ENCODE assay signal across 23 cellular contexts in genomic region chr12:32647275-32647674, GRCh38.
"Had no signal": no experiment of that assay in that cellular context is flagged by ENCODE, and none has a peak within 500 bp of the region (broad histone marks: within the 10 kb centered on the region; RNA-seq: fewer than 3 reads in every experiment).

No MANE protein-coding gene starts in this region.

- H3K4me1 ChIP-seq: adrenal gland, breast epithelium, esophagus squamous epithelium, lower lobe of right lung, thyroid gland had no signal

- H3K4me1 Mint-ChIP-seq: activated B cell treated with CpG ODN at 0.5 μM for 24 hours; activated CD4-positive, alpha-beta T cell treated with anti-CD3 and anti-CD28 coated beads for 36 hours; activated T-helper 17 cell treated with anti-CD3 and anti-CD28 coated beads, Interleukin-2, amount 50 U/mL, for 72 hours; central memory CD8-positive, alpha-beta T cell; naive B cell had no signal

- H3K4me3 Mint-ChIP-seq: activated B cell treated with CpG ODN at 0.5 μM for 24 hours; activated CD4-positive, alpha-beta T cell treated with anti-CD3 and anti-CD28 coated beads for 36 hours; activated T-cell treated with anti-CD3 and anti-CD28 coated beads, Interleukin-2, amount 50 U/mL, for 24 hours; activated T-helper 17 cell treated with anti-CD3 and anti-CD28 coated beads, Interleukin-2, amount 50 U/mL, for 72 hours; central memory CD8-positive, alpha-beta T cell; naive B cell; stimulated activated naive CD8-positive, alpha-beta T cell treated with anti-CD3 and anti-CD28 coated beads, Interleukin-15, Interleukin-2, amounts not matched to agents 100 ng/mL and 50 ng/mL, for 24 hours; T-helper 1 cell treated with Interleukin-12 subunit alpha and Interleukin-12 subunit beta and Interleukin-4 antibody, amounts not matched to agents 30 μg/mL and 1 μg/mL, for 36 hours had no signal

- H3K4me3 ChIP-seq: adrenal gland, breast epithelium, esophagus squamous epithelium, heart left ventricle, lower lobe of right lung, thyroid gland had no signal

- H3K36me3 Mint-ChIP-seq: activated naive CD4-positive, alpha-beta T cell treated with anti-CD3 and anti-CD28 coated beads, Interleukin-2, amount 50 U/mL, for 72 hours; naive B cell had no signal

- H3K27ac ChIP-seq: adrenal gland, breast epithelium, esophagus squamous epithelium, heart left ventricle, lower lobe of right lung, thyroid gland had no signal

- H3K27me3 ChIP-seq: adrenal gland, breast epithelium, esophagus squamous epithelium, heart left ventricle, thyroid gland had no signal

- H3K9me3 ChIP-seq: adrenal gland, breast epithelium, esophagus squamous epithelium, heart left ventricle, lower lobe of right lung, thyroid gland had no signal

- H3K27me3 Mint-ChIP-seq: activated B cell treated with CpG ODN at 0.5 μM for 24 hours; activated CD4-positive, alpha-beta T cell treated with anti-CD3 and anti-CD28 coated beads for 36 hours; activated T-cell treated with anti-CD3 and anti-CD28 coated beads, Interleukin-2, amount 50 U/mL, for 24 hours; naive B cell; stimulated activated naive CD8-positive, alpha-beta T cell treated with anti-CD3 and anti-CD28 coated beads, Interleukin-15, Interleukin-2, amounts not matched to agents 100 ng/mL and 50 ng/mL, for 24 hours had no signal

- H3K9me3 Mint-ChIP-seq: activated B cell treated with CpG ODN at 0.5 μM for 24 hours; activated naive CD4-positive, alpha-beta T cell treated with anti-CD3 and anti-CD28 coated beads, Interleukin-2, amount 50 U/mL, for 72 hours; activated T-cell treated with anti-CD3 and anti-CD28 coated beads, Interleukin-2, amount 50 U/mL, for 24 hours; activated T-helper 17 cell treated with anti-CD3 and anti-CD28 coated beads, Interleukin-2, amount 50 U/mL, for 72 hours; central memory CD8-positive, alpha-beta T cell; naive B cell; stimulated activated naive CD8-positive, alpha-beta T cell treated with anti-CD3 and anti-CD28 coated beads, Interleukin-15, Interleukin-2, amounts not matched to agents 100 ng/mL and 50 ng/mL, for 24 hours; T-helper 1 cell treated with Interleukin-12 subunit alpha and Interleukin-12 subunit beta and Interleukin-4 antibody, amounts not matched to agents 30 μg/mL and 1 μg/mL, for 36 hours had no signal

- ATAC-seq: activated CD4-positive, alpha-beta T cell treated with anti-CD3 and anti-CD28 coated beads for 36 hours; activated naive CD4-positive, alpha-beta T cell treated with anti-CD3 and anti-CD28 coated beads, Interleukin-2, amount 50 U/mL, for 72 hours; activated T-helper 17 cell treated with anti-CD3 and anti-CD28 coated beads, Interleukin-2, amount 50 U/mL, for 72 hours; heart left ventricle had no signal

- DNase-seq: activated B cell treated with CpG ODN at 0.5 μM for 24 hours; activated CD4-positive, alpha-beta T cell treated with anti-CD3 and anti-CD28 coated beads for 36 hours; activated CD4-positive, alpha-beta T cell treated with anti-CD3 and anti-CD28 coated beads, Interleukin-2, amount 50 U/mL, for 4 hours; activated CD8-positive, alpha-beta memory T cell treated with anti-CD3 and anti-CD28 coated beads for 24 hours; activated CD8-positive, alpha-beta memory T cell treated with anti-CD3 and anti-CD28 coated beads, Interleukin-2, amount 50 U/mL, for 4 hours; activated T-cell treated with anti-CD3 and anti-CD28 coated beads, Interleukin-2, amount 50 U/mL, for 24 hours; adrenal gland; esophagus squamous epithelium; heart left ventricle; lower lobe of right lung; naive B cell; nucleus accumbens; posterior cingulate gyrus; stimulated activated CD4-positive, alpha-beta T cell treated with anti-CD3 and anti-CD28 coated beads, Interleukin-4, amount 100 ng/mL, for 4 hours; substantia nigra; T1000; thyroid gland had no signal

- H3K36me3 ChIP-seq: adrenal gland, breast epithelium, thyroid gland had no signal

- H3K27ac Mint-ChIP-seq: activated B cell treated with CpG ODN at 0.5 μM for 24 hours; activated CD4-positive, alpha-beta T cell treated with anti-CD3 and anti-CD28 coated beads for 36 hours; activated naive CD4-positive, alpha-beta T cell treated with anti-CD3 and anti-CD28 coated beads, Interleukin-2, amount 50 U/mL, for 72 hours; activated T-cell treated with anti-CD3 and anti-CD28 coated beads, Interleukin-2, amount 50 U/mL, for 24 hours; activated T-helper 17 cell treated with anti-CD3 and anti-CD28 coated beads, Interleukin-2, amount 50 U/mL, for 72 hours; naive B cell; stimulated activated naive CD8-positive, alpha-beta T cell treated with anti-CD3 and anti-CD28 coated beads, Interleukin-15, Interleukin-2, amounts not matched to agents 100 ng/mL and 50 ng/mL, for 24 hours; T-helper 1 cell treated with Interleukin-12 subunit alpha and Interleukin-12 subunit beta and Interleukin-4 antibody, amounts not matched to agents 30 μg/mL and 1 μg/mL, for 36 hours had no signal
